2 cellular contexts compared by ENCODE assay signal in the genomic region with DNA sequence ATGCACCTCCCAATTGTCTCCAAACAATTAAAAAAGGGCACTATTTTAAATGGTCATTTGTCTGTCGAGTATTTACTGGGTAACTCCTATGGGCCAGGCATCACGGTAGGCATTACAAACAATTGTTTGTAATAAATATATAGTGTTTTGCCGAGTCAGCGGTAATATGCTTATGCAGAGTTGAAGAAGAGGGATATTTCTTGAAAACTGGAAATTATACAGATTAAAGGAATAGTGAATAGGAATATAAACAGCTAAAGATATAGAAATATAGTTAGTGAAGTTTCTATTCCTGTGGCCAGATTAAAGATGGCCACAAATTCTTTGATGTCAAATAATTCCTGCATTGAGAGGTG.
TF ChIP-seq lines count a peak whose summit lies in the region.

No MANE protein-coding gene starts in this region.

TF ChIP-seq in H1, 55 proteins besides CTCF, POLR2A, EP300 and RAD21:
- TF ChIP-seq TCF12 (IDR thresholded peaks at IDR 0.05; ENCODE audit: low read depth, low read length) (no peak), RFX5 (IDR thresholded peaks at IDR 0.05; ENCODE audit: borderline replicate concordance, low read depth, low read length) (no peak), MAFK (IDR thresholded peaks at IDR 0.05; ENCODE audit: low read depth, low read length) (peak; percentile 92), TAF7 (optimal IDR thresholded peaks at IDR 0.05; ENCODE audit: borderline replicate concordance, low read depth, low read length) (no peak), SP4 (IDR thresholded peaks at IDR 0.05; ENCODE audit: low read length) (no peak), BCL11A (IDR thresholded peaks at IDR 0.05; ENCODE audit: low read depth in 2 of 2, low read length in 2 of 2) (no peak)
- TF ChIP-seq, protein P1, sequence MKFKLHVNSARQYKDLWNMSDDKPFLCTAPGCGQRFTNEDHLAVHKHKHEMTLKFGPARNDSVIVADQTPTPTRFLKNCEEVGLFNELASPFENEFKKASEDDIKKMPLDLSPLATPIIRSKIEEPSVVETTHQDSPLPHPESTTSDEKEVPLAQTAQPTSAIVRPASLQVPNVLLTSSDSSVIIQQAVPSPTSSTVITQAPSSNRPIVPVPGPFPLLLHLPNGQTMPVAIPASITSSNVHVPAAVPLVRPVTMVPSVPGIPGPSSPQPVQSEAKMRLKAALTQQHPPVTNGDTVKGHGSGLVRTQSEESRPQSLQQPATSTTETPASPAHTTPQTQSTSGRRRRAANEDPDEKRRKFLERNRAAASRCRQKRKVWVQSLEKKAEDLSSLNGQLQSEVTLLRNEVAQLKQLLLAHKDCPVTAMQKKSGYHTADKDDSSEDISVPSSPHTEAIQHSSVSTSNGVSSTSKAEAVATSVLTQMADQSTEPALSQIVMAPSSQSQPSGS (IDR thresholded peaks at IDR 0.05; ENCODE audit: low read length): no peak

TF ChIP-seq in liver, 16 proteins besides CTCF, POLR2A, EP300 and RAD21:
- TF ChIP-seq, protein P2, sequence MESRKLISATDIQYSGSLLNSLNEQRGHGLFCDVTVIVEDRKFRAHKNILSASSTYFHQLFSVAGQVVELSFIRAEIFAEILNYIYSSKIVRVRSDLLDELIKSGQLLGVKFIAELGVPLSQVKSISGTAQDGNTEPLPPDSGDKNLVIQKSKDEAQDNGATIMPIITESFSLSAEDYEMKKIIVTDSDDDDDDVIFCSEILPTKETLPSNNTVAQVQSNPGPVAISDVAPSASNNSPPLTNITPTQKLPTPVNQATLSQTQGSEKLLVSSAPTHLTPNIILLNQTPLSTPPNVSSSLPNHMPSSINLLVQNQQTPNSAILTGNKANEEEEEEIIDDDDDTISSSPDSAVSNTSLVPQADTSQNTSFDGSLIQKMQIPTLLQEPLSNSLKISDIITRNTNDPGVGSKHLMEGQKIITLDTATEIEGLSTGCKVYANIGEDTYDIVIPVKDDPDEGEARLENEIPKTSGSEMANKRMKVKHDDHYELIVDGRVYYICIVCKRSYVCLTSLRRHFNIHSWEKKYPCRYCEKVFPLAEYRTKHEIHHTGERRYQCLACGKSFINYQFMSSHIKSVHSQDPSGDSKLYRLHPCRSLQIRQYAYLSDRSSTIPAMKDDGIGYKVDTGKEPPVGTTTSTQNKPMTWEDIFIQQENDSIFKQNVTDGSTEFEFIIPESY (IDR thresholded peaks at IDR 0.05): no peak
- TF ChIP-seq, protein P3, sequence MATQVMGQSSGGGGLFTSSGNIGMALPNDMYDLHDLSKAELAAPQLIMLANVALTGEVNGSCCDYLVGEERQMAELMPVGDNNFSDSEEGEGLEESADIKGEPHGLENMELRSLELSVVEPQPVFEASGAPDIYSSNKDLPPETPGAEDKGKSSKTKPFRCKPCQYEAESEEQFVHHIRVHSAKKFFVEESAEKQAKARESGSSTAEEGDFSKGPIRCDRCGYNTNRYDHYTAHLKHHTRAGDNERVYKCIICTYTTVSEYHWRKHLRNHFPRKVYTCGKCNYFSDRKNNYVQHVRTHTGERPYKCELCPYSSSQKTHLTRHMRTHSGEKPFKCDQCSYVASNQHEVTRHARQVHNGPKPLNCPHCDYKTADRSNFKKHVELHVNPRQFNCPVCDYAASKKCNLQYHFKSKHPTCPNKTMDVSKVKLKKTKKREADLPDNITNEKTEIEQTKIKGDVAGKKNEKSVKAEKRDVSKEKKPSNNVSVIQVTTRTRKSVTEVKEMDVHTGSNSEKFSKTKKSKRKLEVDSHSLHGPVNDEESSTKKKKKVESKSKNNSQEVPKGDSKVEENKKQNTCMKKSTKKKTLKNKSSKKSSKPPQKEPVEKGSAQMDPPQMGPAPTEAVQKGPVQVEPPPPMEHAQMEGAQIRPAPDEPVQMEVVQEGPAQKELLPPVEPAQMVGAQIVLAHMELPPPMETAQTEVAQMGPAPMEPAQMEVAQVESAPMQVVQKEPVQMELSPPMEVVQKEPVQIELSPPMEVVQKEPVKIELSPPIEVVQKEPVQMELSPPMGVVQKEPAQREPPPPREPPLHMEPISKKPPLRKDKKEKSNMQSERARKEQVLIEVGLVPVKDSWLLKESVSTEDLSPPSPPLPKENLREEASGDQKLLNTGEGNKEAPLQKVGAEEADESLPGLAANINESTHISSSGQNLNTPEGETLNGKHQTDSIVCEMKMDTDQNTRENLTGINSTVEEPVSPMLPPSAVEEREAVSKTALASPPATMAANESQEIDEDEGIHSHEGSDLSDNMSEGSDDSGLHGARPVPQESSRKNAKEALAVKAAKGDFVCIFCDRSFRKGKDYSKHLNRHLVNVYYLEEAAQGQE (IDR thresholded peaks at IDR 0.05): no peak
- TF ChIP-seq NR2F2 (IDR thresholded peaks at IDR 0.05) (no peak), FOXA1 (IDR thresholded peaks at IDR 0.05) (no peak), RXRA (IDR thresholded peaks at IDR 0.05) (no peak), HNF4G (IDR thresholded peaks at IDR 0.05) (no peak), GABPA (IDR thresholded peaks at IDR 0.05 in 1 of 2, conservative IDR thresholded peaks at IDR 0.05 in 1 of 2) (no peak), TAF1 (conservative IDR thresholded peaks at IDR 0.05) (no peak), JUND (IDR thresholded peaks at IDR 0.05) (no peak), SP1 (IDR thresholded peaks at IDR 0.05) (no peak), YY1 (IDR thresholded peaks at IDR 0.05) (no peak), EGR1 (IDR thresholded peaks at IDR 0.05; ENCODE audit: low read depth in 2 of 2) (no peak)
- TF ChIP-seq, protein P4, sequence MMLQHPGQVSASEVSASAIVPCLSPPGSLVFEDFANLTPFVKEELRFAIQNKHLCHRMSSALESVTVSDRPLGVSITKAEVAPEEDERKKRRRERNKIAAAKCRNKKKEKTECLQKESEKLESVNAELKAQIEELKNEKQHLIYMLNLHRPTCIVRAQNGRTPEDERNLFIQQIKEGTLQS (IDR thresholded peaks at IDR 0.05): no peak
- TF ChIP-seq, protein P5, sequence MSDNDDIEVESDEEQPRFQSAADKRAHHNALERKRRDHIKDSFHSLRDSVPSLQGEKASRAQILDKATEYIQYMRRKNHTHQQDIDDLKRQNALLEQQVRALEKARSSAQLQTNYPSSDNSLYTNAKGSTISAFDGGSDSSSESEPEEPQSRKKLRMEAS (IDR thresholded peaks at IDR 0.05): no peak
